In genomic region chr2:28995765-28996164, GRCh38 we compare ENCODE assay signal across 23 cellular contexts. TPM values are rescaled to one million over a fixed set of nuclear protein-coding genes. Genes with fewer than 3 reads are reported as not detected.
"Had no signal": no experiment of that assay in that cellular context is flagged by ENCODE, and none has a peak within 500 bp of the region (broad histone marks: within the 10 kb centered on the region; RNA-seq: fewer than 3 reads in every experiment).

No MANE protein-coding gene starts in this region.

- H3K9me3 Mint-ChIP-seq: activated B cell treated with CpG ODN at 0.5 μM for 24 hours; activated CD4-positive, alpha-beta T cell treated with anti-CD3 and anti-CD28 coated beads, Interleukin-2, amount 10 ng/mL, durations not matched to agents 24 days and 14 days; activated naive CD4-positive, alpha-beta T cell treated with anti-CD3 and anti-CD28 coated beads, Interleukin-2, amount 50 U/mL, for 24 hours; activated T-cell treated with anti-CD3 and anti-CD28 coated beads, Interleukin-2, amount 50 U/mL, for 24 hours; activated T-helper 1 cell treated with anti-CD3 and anti-CD28 coated beads, Interleukin-12 subunit alpha, Interleukin-12 subunit beta, Interleukin-2, Interleukin-4 antibody, amounts not matched to agents 30 ng/mL and 10 ng/mL and 1 ng/mL, durations not matched to agents 14 hours and 24 hours and 36 hours; T-helper 1 cell treated with Interleukin-12 subunit alpha and Interleukin-12 subunit beta and Interleukin-4 antibody, amounts not matched to agents 30 μg/mL and 1 μg/mL, for 36 hours had no signal

- H3K36me3 ChIP-seq: breast epithelium, Peyer's patch had no signal

- FAIRE-seq: K562 had no signal

- H3K27ac Mint-ChIP-seq: activated B cell treated with CpG ODN at 0.5 μM for 24 hours; activated CD4-positive, alpha-beta T cell treated with anti-CD3 and anti-CD28 coated beads, Interleukin-2, amount 10 ng/mL, durations not matched to agents 24 days and 14 days; activated CD8-positive, alpha-beta memory T cell treated with anti-CD3 and anti-CD28 coated beads, Interleukin-2, amount 10 ng/mL, durations not matched to agents 7 days and 5 days; activated naive CD4-positive, alpha-beta T cell treated with anti-CD3 and anti-CD28 coated beads, Interleukin-2, amount 50 U/mL, for 24 hours; activated T-cell treated with anti-CD3 and anti-CD28 coated beads, Interleukin-2, amount 50 U/mL, for 24 hours; activated T-helper 1 cell treated with anti-CD3 and anti-CD28 coated beads, Interleukin-12 subunit alpha, Interleukin-12 subunit beta, Interleukin-2, Interleukin-4 antibody, amounts not matched to agents 30 ng/mL and 10 ng/mL and 1 ng/mL, durations not matched to agents 14 hours and 24 hours and 36 hours; T-helper 1 cell treated with Interleukin-12 subunit alpha and Interleukin-12 subunit beta and Interleukin-4 antibody, amounts not matched to agents 30 μg/mL and 1 μg/mL, for 36 hours had no signal

- H3K9me3 ChIP-seq: breast epithelium, Peyer's patch had no signal

- H3K36me3 Mint-ChIP-seq: activated CD8-positive, alpha-beta memory T cell treated with anti-CD3 and anti-CD28 coated beads, Interleukin-2, amount 10 ng/mL, durations not matched to agents 7 days and 5 days; activated naive CD4-positive, alpha-beta T cell treated with anti-CD3 and anti-CD28 coated beads, Interleukin-2, amount 50 U/mL, for 24 hours had no signal

- H3K27ac ChIP-seq: breast epithelium, Peyer's patch had no signal

- H3K27me3 ChIP-seq: breast epithelium, Peyer's patch had no signal

- H3K4me3 ChIP-seq: breast epithelium, K562, Peyer's patch had no signal

- ATAC-seq: activated CD8-positive, alpha-beta memory T cell treated with anti-CD3 and anti-CD28 coated beads, Interleukin-2, amount 10 ng/mL, durations not matched to agents 7 days and 5 days; K562 had no signal

- H3K4me1 ChIP-seq: breast epithelium had no signal

- DNase-seq: activated B cell treated with CpG ODN at 0.5 μM for 24 hours; activated CD4-positive, alpha-beta T cell treated with anti-CD3 and anti-CD28 coated beads for 1 hour; activated CD4-positive, alpha-beta T cell treated with anti-CD3 and anti-CD28 coated beads, Interleukin-2, amount 10 ng/mL, durations not matched to agents 24 days and 14 days; activated CD4-positive, alpha-beta T cell treated with anti-CD3 and anti-CD28 coated beads, Interleukin-2, amount 50 U/mL, for 48 hours; activated CD8-positive, alpha-beta memory T cell treated with anti-CD3 and anti-CD28 coated beads, Interleukin-2, amount 10 ng/mL, durations not matched to agents 7 days and 5 days; activated effector memory CD4-positive, alpha-beta T cell treated with Interleukin-2 at 50 U/mL for 16 hours; activated naive CD4-positive, alpha-beta T cell; activated T-cell treated with anti-CD3 and anti-CD28 coated beads, Interleukin-2, amount 50 U/mL, for 24 hours; Karpas-422; NCI-H1105 treated with DMSO at 0.1 percent for 48 hours; NCI-H1436 treated with DMSO at 0.1 percent for 48 hours; NCI-H187; NCI-H2081; NCI-H446; NCI-H524; Peyer's patch; SHP77 treated with DMSO at 0.1 percent for 48 hours; T-helper 9 cell had no signal

- H3K4me3 Mint-ChIP-seq: activated B cell treated with CpG ODN at 0.5 μM for 24 hours; activated CD4-positive, alpha-beta T cell treated with anti-CD3 and anti-CD28 coated beads, Interleukin-2, amount 10 ng/mL, durations not matched to agents 24 days and 14 days; activated CD8-positive, alpha-beta memory T cell treated with anti-CD3 and anti-CD28 coated beads, Interleukin-2, amount 10 ng/mL, durations not matched to agents 7 days and 5 days; activated naive CD4-positive, alpha-beta T cell treated with anti-CD3 and anti-CD28 coated beads, Interleukin-2, amount 50 U/mL, for 24 hours; activated T-cell treated with anti-CD3 and anti-CD28 coated beads, Interleukin-2, amount 50 U/mL, for 24 hours; activated T-helper 1 cell treated with anti-CD3 and anti-CD28 coated beads, Interleukin-12 subunit alpha, Interleukin-12 subunit beta, Interleukin-2, Interleukin-4 antibody, amounts not matched to agents 30 ng/mL and 10 ng/mL and 1 ng/mL, durations not matched to agents 14 hours and 24 hours and 36 hours; T-helper 1 cell treated with Interleukin-12 subunit alpha and Interleukin-12 subunit beta and Interleukin-4 antibody, amounts not matched to agents 30 μg/mL and 1 μg/mL, for 36 hours had no signal

RNA-seq across cellular contexts. Expression of gene TOGARAM2, which starts 14.7 kb away (rescaled TPM):
- total RNA-seq: activated B cell treated with CpG ODN at 0.5 μM for 24 hours, K562 had no signal
- polyA plus RNA-seq: K562 had no signal
